Comparison of ENCODE assay signal across 3 cellular contexts in the genomic region with DNA sequence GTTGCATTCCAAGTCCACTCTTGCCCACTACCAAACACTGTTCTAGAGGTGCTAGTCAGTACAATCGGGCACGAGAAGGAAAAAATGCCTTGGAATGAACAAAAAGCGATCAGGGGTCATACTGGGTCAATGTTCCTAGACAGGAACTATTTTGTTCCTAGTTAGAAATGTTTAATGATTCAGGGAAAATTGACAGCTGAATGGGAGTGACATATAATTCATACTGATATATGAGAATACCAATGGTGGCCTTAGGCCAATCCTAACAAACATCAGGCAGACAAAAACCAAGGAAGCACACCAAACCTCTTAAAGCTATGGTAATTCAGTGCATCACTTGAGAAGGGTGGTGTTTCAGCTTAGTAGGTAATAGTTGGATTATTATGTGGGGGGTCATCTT.
TF ChIP-seq lines count a peak whose summit lies in the region.

No MANE protein-coding gene starts in this region.

TF ChIP-seq in SK-N-SH treated with all-trans-retinoic acid at 6 μM for 48 hours, 23 proteins besides CTCF, POLR2A, EP300 and RAD21:
- TF ChIP-seq, protein P1, sequence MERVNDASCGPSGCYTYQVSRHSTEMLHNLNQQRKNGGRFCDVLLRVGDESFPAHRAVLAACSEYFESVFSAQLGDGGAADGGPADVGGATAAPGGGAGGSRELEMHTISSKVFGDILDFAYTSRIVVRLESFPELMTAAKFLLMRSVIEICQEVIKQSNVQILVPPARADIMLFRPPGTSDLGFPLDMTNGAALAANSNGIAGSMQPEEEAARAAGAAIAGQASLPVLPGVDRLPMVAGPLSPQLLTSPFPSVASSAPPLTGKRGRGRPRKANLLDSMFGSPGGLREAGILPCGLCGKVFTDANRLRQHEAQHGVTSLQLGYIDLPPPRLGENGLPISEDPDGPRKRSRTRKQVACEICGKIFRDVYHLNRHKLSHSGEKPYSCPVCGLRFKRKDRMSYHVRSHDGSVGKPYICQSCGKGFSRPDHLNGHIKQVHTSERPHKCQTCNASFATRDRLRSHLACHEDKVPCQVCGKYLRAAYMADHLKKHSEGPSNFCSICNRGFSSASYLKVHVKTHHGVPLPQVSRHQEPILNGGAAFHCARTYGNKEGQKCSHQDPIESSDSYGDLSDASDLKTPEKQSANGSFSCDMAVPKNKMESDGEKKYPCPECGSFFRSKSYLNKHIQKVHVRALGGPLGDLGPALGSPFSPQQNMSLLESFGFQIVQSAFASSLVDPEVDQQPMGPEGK (CRISPR knock-in tag; IDR thresholded peaks at IDR 0.05; ENCODE audit: borderline replicate concordance) = 0 out of 2 replicates have a peak, but pooled peaks have one; percentile 12
- no peak for TF ChIP-seq GLIS3 (CRISPR knock-in tag; IDR thresholded peaks at IDR 0.05)
- TF ChIP-seq ZNF70 (CRISPR knock-in tag; IDR thresholded peaks at IDR 0.05) = no peak

TF ChIP-seq in SK-N-SH, 30 proteins besides CTCF, POLR2A, EP300 and RAD21:
- TF ChIP-seq SIN3A (IDR thresholded peaks at IDR 0.05; ENCODE audit: borderline replicate concordance, low read depth, low read length) = no peak
- TF ChIP-seq EZH2phosphoT487 (IDR thresholded peaks at IDR 0.05; ENCODE audit: borderline replicate concordance, low read depth) = no peak
- TF ChIP-seq NFIC (IDR thresholded peaks at IDR 0.05; ENCODE audit: borderline replicate concordance) = no peak
- no peak for TF ChIP-seq YY1 (IDR thresholded peaks at IDR 0.05; ENCODE audit: low read depth)
- no peak for TF ChIP-seq TAF1 (IDR thresholded peaks at IDR 0.05; ENCODE audit: borderline replicate concordance, low read depth, low read length)
- no peak for TF ChIP-seq TCF12 (IDR thresholded peaks at IDR 0.05)
- TF ChIP-seq SMC3 (IDR thresholded peaks at IDR 0.05; ENCODE audit: low read depth, low read length) = no peak
- TF ChIP-seq FOXJ3 (CRISPR knock-in tag; IDR thresholded peaks at IDR 0.05) = no peak
- TF ChIP-seq MXI1 (IDR thresholded peaks at IDR 0.05; ENCODE audit: low read depth, low read length) = no peak

TF ChIP-seq in K562, 482 proteins besides CTCF, POLR2A, EP300 and RAD21:
- TF ChIP-seq, protein P2, sequence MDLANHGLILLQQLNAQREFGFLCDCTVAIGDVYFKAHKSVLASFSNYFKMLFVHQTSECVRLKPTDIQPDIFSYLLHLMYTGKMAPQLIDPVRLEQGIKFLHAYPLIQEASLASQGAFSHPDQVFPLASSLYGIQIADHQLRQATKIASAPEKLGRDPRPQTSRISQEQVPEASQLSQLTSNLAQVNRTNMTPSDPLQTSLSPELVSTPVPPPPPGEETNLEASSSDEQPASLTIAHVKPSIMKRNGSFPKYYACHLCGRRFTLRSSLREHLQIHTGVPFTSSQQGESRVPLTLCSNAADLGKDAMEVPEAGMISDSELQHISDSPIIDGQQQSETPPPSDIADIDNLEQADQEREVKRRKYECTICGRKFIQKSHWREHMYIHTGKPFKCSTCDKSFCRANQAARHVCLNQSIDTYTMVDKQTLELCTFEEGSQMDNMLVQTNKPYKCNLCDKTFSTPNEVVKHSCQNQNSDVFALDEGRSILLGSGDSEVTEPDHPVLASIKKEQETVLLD (IDR thresholded peaks at IDR 0.05) = no peak
- TF ChIP-seq MIER1 (IDR thresholded peaks at IDR 0.05; ENCODE audit: low read depth) = no peak
- no peak for TF ChIP-seq DPF2 (IDR thresholded peaks at IDR 0.05)
- no peak for TF ChIP-seq FOXP1 (CRISPR knock-in tag; IDR thresholded peaks at IDR 0.05)
- TF ChIP-seq SAFB2 (IDR thresholded peaks at IDR 0.05; ENCODE audit: borderline replicate concordance, low read depth, low read length, severe bottlenecking) = no peak
- no peak for TF ChIP-seq PCBP2 (IDR thresholded peaks at IDR 0.05; ENCODE audit: low read depth, low read length, poor library complexity, severe bottlenecking)
